ENCODE assay signal across 10 cellular contexts in genomic region chr15:90291679-90292356, GRCh38. TPM values are rescaled to one million over a fixed set of nuclear protein-coding genes. Genes with fewer than 3 reads are reported as not detected.
DNase-seq lines count a peak whose midpoint lies in the region; ATAC-seq, FAIRE-seq and TF ChIP-seq lines count a peak whose summit lies in the region.
"Had no signal": no experiment of that assay in that cellular context is flagged by ENCODE, and none has a peak within 500 bp of the region (broad histone marks: within the 10 kb centered on the region; RNA-seq: fewer than 3 reads in every experiment).

No MANE protein-coding gene starts in this region.

- H3K36me3 Mint-ChIP-seq in activated CD8-positive, alpha-beta T cell treated with anti-CD3 and anti-CD28 coated beads for 36 hours (ENCODE audit: low read depth), result no peaks in the 10 kb centered on the region

- peaks cover 4% of the 10 kb centered on the region for H3F3A ChIP-seq in MM.1S (ENCODE audit: insufficient read depth, low read length)

- H3K4me1 Mint-ChIP-seq in activated CD8-positive, alpha-beta T cell treated with anti-CD3 and anti-CD28 coated beads for 36 hours (ENCODE audit: low read depth), result peaks cover 3% of the 10 kb centered on the region

- peaks cover 4% of the 10 kb centered on the region for H3K27me3 Mint-ChIP-seq in activated CD8-positive, alpha-beta T cell treated with anti-CD3 and anti-CD28 coated beads for 36 hours

- no peak overlapping the region for H3K4me2 ChIP-seq in HepG2 (ENCODE audit: low read depth, low read length)
- H3K4me2 ChIP-seq in MM.1S (ENCODE audit: low read depth, low read length), result peak overlapping the region; percentile 19; the same call in 1 of the 2 replicates

- H3K27me3 ChIP-seq in HepG2 (ENCODE audit: control insufficient read depth in 1 of 2, insufficient read depth in 2 of 2, low read length in 2 of 2) (no peaks in the 10 kb centered on the region; a peak in 1 of 5 replicates), right lobe of liver (no peaks in the 10 kb centered on the region), MM.1S (replicated peaks; ENCODE audit: insufficient read depth, low read length) (peaks cover 10% of the 10 kb centered on the region), upper lobe of right lung (no peaks in the 10 kb centered on the region)

- H3K27ac Mint-ChIP-seq in activated CD8-positive, alpha-beta T cell treated with anti-CD3 and anti-CD28 coated beads for 36 hours, result no peak overlapping the region

- H3K36me3 ChIP-seq in HepG2 (replicated peaks in 1 of 2; ENCODE audit: control insufficient read depth in 1 of 2, insufficient read depth in 2 of 2, low read length in 2 of 2) (no peaks in the 10 kb centered on the region), right lobe of liver (no peaks in the 10 kb centered on the region), MM.1S (replicated peaks; ENCODE audit: insufficient read depth, low read length) (no peaks in the 10 kb centered on the region), upper lobe of right lung (no peaks in the 10 kb centered on the region)

- H3K4me3 Mint-ChIP-seq in activated CD8-positive, alpha-beta T cell treated with anti-CD3 and anti-CD28 coated beads for 36 hours, result no peak overlapping the region
- H3K4me3 Mint-ChIP-seq: activated T-cell treated with anti-CD3 and anti-CD28 coated beads, Interleukin-2, amount 50 U/mL, for 4 hours had no signal

- WGBS in HepG2 (ENCODE audit: low lambda C conversion rate), result 27% methylated on average over 9 of the region's 16 CpGs
- WGBS in right lobe of liver (ENCODE audit: insufficient coverage, low coverage, low lambda C conversion rate, missing lambda C conversion rate), result 70% methylated on average over 5 of the region's 16 CpGs

- CTCF ChIA-PET in HepG2 (lab: Yijun Ruan, JAX; ENCODE audit: low intra/inter-chr PET ratio, low total read pairs), result no interaction called here
- CTCF ChIA-PET in activated CD8-positive, alpha-beta T cell treated with anti-CD3 and anti-CD28 coated beads for 36 hours (lab: Charles Lee), result interaction anchor here (0.7 to 4.0 kb wide), 3 partner anchors 12 to 134 kb away, joined by 3 to 79 read pairs (median 4); no protein-coding TSS in a partner anchor

- H3K79me2 ChIP-seq in HepG2 (ENCODE audit: insufficient read depth, low read length) (no peaks in the 10 kb centered on the region), MM.1S (ENCODE audit: low read length) (no peaks in the 10 kb centered on the region)

- H4K20me1 ChIP-seq in HepG2 (ENCODE audit: insufficient read depth, low read length), result no peaks in the 10 kb centered on the region
- no peaks in the 10 kb centered on the region for H4K20me1 ChIP-seq in MM.1S (ENCODE audit: insufficient read depth, low read length)

- no peaks in the 10 kb centered on the region for H3K9me3 Mint-ChIP-seq in activated CD8-positive, alpha-beta T cell treated with anti-CD3 and anti-CD28 coated beads for 36 hours
- H3K9me3 Mint-ChIP-seq: activated T-cell treated with anti-CD3 and anti-CD28 coated beads, Interleukin-2, amount 50 U/mL, for 4 hours had no signal

- peak; percentile 50 for DNase-seq in HepG2 (ENCODE audit: low spot score)
- no peak for DNase-seq in right lobe of liver
- DNase-seq in MM.1S, result peak; percentile 69
- peak; percentile 52 for DNase-seq in activated CD8-positive, alpha-beta T cell treated with anti-CD3 and anti-CD28 coated beads for 36 hours
- DNase-seq in upper lobe of right lung, result peak; percentile 69
- no peak for DNase-seq in KG1 (lab: John Stamatoyannopoulos, UW)
- no peak for DNase-seq in hepatic stellate cell (ENCODE audit: low spot score)
- DNase-seq: activated T-cell treated with anti-CD3 and anti-CD28 coated beads, Interleukin-2, amount 50 U/mL, for 4 hours; NCI-H345 had no signal

- in situ Hi-C loops in HepG2 (cut with HindIII; ENCODE audit: extremely low pct_ligation_motif_present, low pct_unique_long_range_greater_than_20kb), result no loop called here

- H3K27ac ChIP-seq in HepG2 (ENCODE audit: extremely low read length, insufficient read depth, low read length) (no peak overlapping the region), right lobe of liver (no peak overlapping the region), MM.1S (ENCODE audit: low read length) (no peak overlapping the region), upper lobe of right lung (no peak overlapping the region)

- no peak overlapping the region for H2AFZ ChIP-seq in HepG2 (ENCODE audit: low read length)
- no peak overlapping the region for H2AFZ ChIP-seq in MM.1S (ENCODE audit: low read length)

- POLR2A ChIA-PET in HepG2 (lab: Yijun Ruan, JAX), result no interaction called here
- POLR2A ChIA-PET in activated CD8-positive, alpha-beta T cell treated with anti-CD3 and anti-CD28 coated beads for 36 hours (lab: Charles Lee), result no interaction called here

- BruUV-seq in HepG2 (replicated peaks; lab: Mats Ljungman, UMichigan), result no TSS peak

- H3K9ac ChIP-seq in HepG2 (ENCODE audit: insufficient read depth, low read depth, low read length) (no peak overlapping the region), MM.1S (ENCODE audit: low read length) (no peak overlapping the region)

- H3K9me2 ChIP-seq in MM.1S (replicated peaks; ENCODE audit: insufficient read depth, low read length), result no peaks in the 10 kb centered on the region

- H3K4me1 ChIP-seq in HepG2 (ENCODE audit: insufficient read depth, low read length), result peaks cover 16% of the 10 kb centered on the region
- H3K4me1 ChIP-seq in right lobe of liver, result peaks cover 0 to 3% (median 0%) of the 10 kb centered on the region in 4 donors
- H3K4me1 ChIP-seq in MM.1S (ENCODE audit: low read length), result peaks cover 5% of the 10 kb centered on the region; the same call in 1 of the 2 replicates
- no peaks in the 10 kb centered on the region for H3K4me1 ChIP-seq in upper lobe of right lung

- no peaks in the 10 kb centered on the region for H3K9me3 ChIP-seq in HepG2 (ENCODE audit: low read length)
- no peaks in the 10 kb centered on the region for H3K9me3 ChIP-seq in right lobe of liver
- no peaks in the 10 kb centered on the region for H3K9me3 ChIP-seq in MM.1S (replicated peaks; ENCODE audit: insufficient read depth, low read length)
- H3K9me3 ChIP-seq in upper lobe of right lung, result no peaks in the 10 kb centered on the region

- TF ChIP-seq RAD21 in HepG2 (CRISPR knock-in tag; IDR thresholded peaks at IDR 0.05), result no peak

- TF ChIP-seq CTCF in HepG2 (CRISPR knock-in tag; IDR thresholded peaks at IDR 0.05) (no peak), right lobe of liver (IDR thresholded peaks at IDR 0.05) (no peak), MM.1S (IDR thresholded peaks at IDR 0.05; ENCODE audit: low read length) (no peak), upper lobe of right lung (IDR thresholded peaks at IDR 0.05) (no peak)
- no peak for TF ChIP-seq CTCF in activated CD8-positive, alpha-beta T cell treated with anti-CD3 and anti-CD28 coated beads for 36 hours (IDR thresholded peaks at IDR 0.05)

- TF ChIP-seq EP300 in HepG2 (IDR thresholded peaks at IDR 0.05; ENCODE audit: low read depth in 2 of 2, low read length in 2 of 2) (no peak), HepG2 (CRISPR knock-in tag; IDR thresholded peaks at IDR 0.05; ENCODE audit: borderline replicate concordance) (no peak)

- TF ChIP-seq POLR2A in HepG2 (IDR thresholded peaks at IDR 0.05; ENCODE audit: insufficient read depth in 1 of 2, low read depth in 2 of 2, low read length in 2 of 2) (no peak), right lobe of liver (IDR thresholded peaks at IDR 0.05) (no peak)

- H3K4me3 ChIP-seq in HepG2 (replicated peaks in 1 of 3; ENCODE audit: insufficient read depth in 1 of 3, low read depth in 2 of 3, low read length in 3 of 3) (no peak overlapping the region), right lobe of liver (no peak overlapping the region), MM.1S (ENCODE audit: low read length) (no peak overlapping the region), upper lobe of right lung (no peak overlapping the region)

- ATAC-seq in HepG2 (no peak), right lobe of liver (no peak), upper lobe of right lung (peak; percentile 42), GM21717 (IDR thresholded peaks at IDR 0.05; ENCODE audit: unreplicated experiment) (no peak)
- no peak for ATAC-seq in activated CD8-positive, alpha-beta T cell treated with anti-CD3 and anti-CD28 coated beads for 36 hours
- ATAC-seq: activated T-cell treated with anti-CD3 and anti-CD28 coated beads, Interleukin-2, amount 50 U/mL, for 4 hours had no signal

- intact Hi-C loops in HepG2 (cut with micrococcal nuclease; ENCODE audit: unreplicated experiment), result no loop called here
- intact Hi-C loops in right lobe of liver (cut with DNase I), result no loop called here
- intact Hi-C loops in activated CD8-positive, alpha-beta T cell treated with anti-CD3 and anti-CD28 coated beads for 36 hours (cut with micrococcal nuclease), result no loop called here
- intact Hi-C loops in upper lobe of right lung (cut with DNase I), result no loop called here

- no peak for FAIRE-seq in HepG2 (lab: Jason Lieb, UNC)

RNA-seq across cellular contexts. Expression of gene NGRN, which starts 26.3 kb away (rescaled TPM):
- total RNA-seq in HepG2 (2016; rRNA removed; fragmentation: Illumina TruSeq; extraction: Trizol), result 63.7 and 77.7 TPM in 2 replicates
- 11.5 and 13.8 TPM in 2 replicates for total RNA-seq in HepG2 (2016; cell fraction: cytosol; rRNA removed; fragmentation: Illumina TruSeq; extraction: Trizol; ENCODE audit: low read depth)
- total RNA-seq in HepG2 (2016; cell fraction: insoluble cytoplasmic fraction; rRNA removed; fragmentation: Illumina TruSeq; extraction: Trizol), result 60.1 and 83.0 TPM in 2 replicates
- total RNA-seq in HepG2 (2016; cell fraction: membrane; rRNA removed; fragmentation: Illumina TruSeq; extraction: Trizol), result 39.4 and 40.9 TPM in 2 replicates
- total RNA-seq in HepG2 (2016; cell fraction: nucleus; rRNA removed; fragmentation: Illumina TruSeq; extraction: Trizol), result 26.7 and 28.3 TPM in 2 replicates
- polyA plus RNA-seq in HepG2 (2011; rRNA removed), result 39.8 and 44.2 TPM in 2 replicates
- 31.8 and 47.0 TPM in 2 replicates for polyA plus RNA-seq in HepG2 (2011; cell fraction: cytosol; rRNA removed)
- polyA plus RNA-seq in HepG2 (2011; cell fraction: nucleus; rRNA removed), result 12.2 and 16.6 TPM in 2 replicates
- 42.4 and 48.2 TPM in 2 replicates for polyA plus RNA-seq in HepG2 (2012)
- polyA plus RNA-seq in HepG2 (2016; cell fraction: cytosol; fragmentation: Illumina TruSeq; extraction: Trizol; ENCODE audit: low read depth), result 13.2 and 14.3 TPM in 2 replicates
- 79.7 and 93.5 TPM in 2 replicates for polyA plus RNA-seq in HepG2 (2016; cell fraction: insoluble cytoplasmic fraction; fragmentation: Illumina TruSeq; extraction: Trizol; ENCODE audit: low read depth)
- polyA plus RNA-seq in HepG2 (2016; cell fraction: membrane; fragmentation: Illumina TruSeq; extraction: Trizol; ENCODE audit: low read depth), result 29.5 and 31.6 TPM in 2 replicates
- 39.0 and 42.2 TPM in 2 replicates for polyA plus RNA-seq in HepG2 (2016; cell fraction: nucleus; fragmentation: Illumina TruSeq; extraction: Trizol; ENCODE audit: insufficient read depth, low read depth)
- 32.4 and 58.8 TPM in 2 replicates for polyA minus RNA-seq in HepG2 (2011; rRNA and poly(A)+ RNA removed; ENCODE audit: low replicate concordance)
- 15.7 and 19.1 TPM in 2 replicates for polyA minus RNA-seq in HepG2 (2011; cell fraction: cytosol; rRNA and poly(A)+ RNA removed)
- 11.7 and 13.3 TPM in 2 replicates for polyA minus RNA-seq in HepG2 (2011; cell fraction: nucleus; rRNA and poly(A)+ RNA removed)
- total RNA-seq in right lobe of liver, result 10 to 100 TPM; 24.0 to 29.5 (median 26.4) TPM
- total RNA-seq in activated CD8-positive, alpha-beta T cell treated with anti-CD3 and anti-CD28 coated beads for 36 hours, result 10 to 100 TPM; 22.2 to 23.1 TPM
- 75.0 TPM for total RNA-seq in upper lobe of right lung

RNA-seq across cellular contexts. Expression of gene TTLL13, which starts 42.5 kb away (rescaled TPM):
- total RNA-seq in HepG2 (2016; rRNA removed; fragmentation: Illumina TruSeq; extraction: Trizol) (0.29 TPM in 1 of 2 replicates, not detected in the other), right lobe of liver (under 1 TPM in 2 of 6 experiments, not detected in 4; 0.13 to 0.46 TPM), upper lobe of right lung (not detected)
- total RNA-seq in HepG2 (2016; cell fraction: cytosol; rRNA removed; fragmentation: Illumina TruSeq; extraction: Trizol; ENCODE audit: low read depth), result 0.09 TPM in 1 of 2 replicates, not detected in the other
- total RNA-seq in HepG2 (2016; cell fraction: insoluble cytoplasmic fraction; rRNA removed; fragmentation: Illumina TruSeq; extraction: Trizol), result 0.11 TPM in 1 of 2 replicates, not detected in the other
- total RNA-seq in HepG2 (2016; cell fraction: membrane; rRNA removed; fragmentation: Illumina TruSeq; extraction: Trizol), result 0.21 TPM in 1 of 2 replicates, not detected in the other
- total RNA-seq in HepG2 (2016; cell fraction: nucleus; rRNA removed; fragmentation: Illumina TruSeq; extraction: Trizol), result 0.25 TPM in 1 of 2 replicates, not detected in the other
- polyA plus RNA-seq in HepG2 (2011; rRNA removed), result 0.07 and 0.08 TPM in 2 replicates
- 0.04 and 0.14 TPM in 2 replicates for polyA plus RNA-seq in HepG2 (2011; cell fraction: cytosol; rRNA removed)
- 0.21 and 0.51 TPM in 2 replicates for polyA plus RNA-seq in HepG2 (2011; cell fraction: nucleus; rRNA removed)
- polyA plus RNA-seq in HepG2 (2012), result not detected in 2 replicates
- not detected in 2 replicates for polyA plus RNA-seq in HepG2 (2016; cell fraction: cytosol; fragmentation: Illumina TruSeq; extraction: Trizol; ENCODE audit: low read depth)
- not detected in 2 replicates for polyA plus RNA-seq in HepG2 (2016; cell fraction: insoluble cytoplasmic fraction; fragmentation: Illumina TruSeq; extraction: Trizol; ENCODE audit: low read depth)
- 0.09 TPM in 1 of 2 replicates, not detected in the other for polyA plus RNA-seq in HepG2 (2016; cell fraction: membrane; fragmentation: Illumina TruSeq; extraction: Trizol; ENCODE audit: low read depth)
- polyA plus RNA-seq in HepG2 (2016; cell fraction: nucleus; fragmentation: Illumina TruSeq; extraction: Trizol; ENCODE audit: insufficient read depth, low read depth), result 0.28 TPM in 1 of 2 replicates, not detected in the other
- polyA minus RNA-seq in HepG2 (2011; rRNA and poly(A)+ RNA removed; ENCODE audit: low replicate concordance), result not detected in 2 replicates
- polyA minus RNA-seq in HepG2 (2011; cell fraction: cytosol; rRNA and poly(A)+ RNA removed), result not detected in 2 replicates
- 0.26 TPM in 1 of 2 replicates, not detected in the other for polyA minus RNA-seq in HepG2 (2011; cell fraction: nucleus; rRNA and poly(A)+ RNA removed)
- total RNA-seq in activated CD8-positive, alpha-beta T cell treated with anti-CD3 and anti-CD28 coated beads for 36 hours, result 1 to 10 TPM in 1 of 2 experiments, under 1 TPM in 1; 0.20 to 1.1 TPM

RNA-seq across cellular contexts. Expression of gene GDPGP1, which starts 57.8 kb away (rescaled TPM):
- total RNA-seq in HepG2 (2016; rRNA removed; fragmentation: Illumina TruSeq; extraction: Trizol) (4.3 and 5.0 TPM in 2 replicates), right lobe of liver (10 to 100 TPM in 2 of 6 experiments, 1 to 10 TPM in 4; 3.6 to 13.6 (median 7.3) TPM), upper lobe of right lung (11.2 TPM)
- total RNA-seq in HepG2 (2016; cell fraction: cytosol; rRNA removed; fragmentation: Illumina TruSeq; extraction: Trizol; ENCODE audit: low read depth), result 1.2 TPM in 2 replicates
- total RNA-seq in HepG2 (2016; cell fraction: insoluble cytoplasmic fraction; rRNA removed; fragmentation: Illumina TruSeq; extraction: Trizol), result 5.0 and 6.6 TPM in 2 replicates
- total RNA-seq in HepG2 (2016; cell fraction: membrane; rRNA removed; fragmentation: Illumina TruSeq; extraction: Trizol), result 2.4 and 2.8 TPM in 2 replicates
- total RNA-seq in HepG2 (2016; cell fraction: nucleus; rRNA removed; fragmentation: Illumina TruSeq; extraction: Trizol), result 4.7 and 4.8 TPM in 2 replicates
- 1.5 and 2.2 TPM in 2 replicates for polyA plus RNA-seq in HepG2 (2011; rRNA removed)
- 0.83 and 1.3 TPM in 2 replicates for polyA plus RNA-seq in HepG2 (2011; cell fraction: cytosol; rRNA removed)
- 6.5 and 7.4 TPM in 2 replicates for polyA plus RNA-seq in HepG2 (2011; cell fraction: nucleus; rRNA removed)
- 0.84 and 1.2 TPM in 2 replicates for polyA plus RNA-seq in HepG2 (2012)
- 0.17 and 0.42 TPM in 2 replicates for polyA plus RNA-seq in HepG2 (2016; cell fraction: cytosol; fragmentation: Illumina TruSeq; extraction: Trizol; ENCODE audit: low read depth)
- polyA plus RNA-seq in HepG2 (2016; cell fraction: insoluble cytoplasmic fraction; fragmentation: Illumina TruSeq; extraction: Trizol; ENCODE audit: low read depth), result 2.4 and 3.1 TPM in 2 replicates
- 0.72 and 0.86 TPM in 2 replicates for polyA plus RNA-seq in HepG2 (2016; cell fraction: membrane; fragmentation: Illumina TruSeq; extraction: Trizol; ENCODE audit: low read depth)
- polyA plus RNA-seq in HepG2 (2016; cell fraction: nucleus; fragmentation: Illumina TruSeq; extraction: Trizol; ENCODE audit: insufficient read depth, low read depth), result 2.7 and 3.3 TPM in 2 replicates
- 18.9 and 23.4 TPM in 2 replicates for polyA minus RNA-seq in HepG2 (2011; rRNA and poly(A)+ RNA removed; ENCODE audit: low replicate concordance)
- polyA minus RNA-seq in HepG2 (2011; cell fraction: cytosol; rRNA and poly(A)+ RNA removed), result 1.2 and 3.0 TPM in 2 replicates
- polyA minus RNA-seq in HepG2 (2011; cell fraction: nucleus; rRNA and poly(A)+ RNA removed), result 12.5 and 15.4 TPM in 2 replicates
- 1 to 10 TPM; 5.2 to 6.4 TPM for total RNA-seq in activated CD8-positive, alpha-beta T cell treated with anti-CD3 and anti-CD28 coated beads for 36 hours

RNA-seq across cellular contexts. Expression of gene CIB1, which starts 58.1 kb away (rescaled TPM):
- total RNA-seq in HepG2 (2016; rRNA removed; fragmentation: Illumina TruSeq; extraction: Trizol) (38.7 and 52.4 TPM in 2 replicates), right lobe of liver (10 to 100 TPM; 43.4 to 83.0 (median 51.0) TPM), upper lobe of right lung (62.8 TPM)
- 18.8 and 20.6 TPM in 2 replicates for total RNA-seq in HepG2 (2016; cell fraction: cytosol; rRNA removed; fragmentation: Illumina TruSeq; extraction: Trizol; ENCODE audit: low read depth)
- total RNA-seq in HepG2 (2016; cell fraction: insoluble cytoplasmic fraction; rRNA removed; fragmentation: Illumina TruSeq; extraction: Trizol), result 43.1 and 52.3 TPM in 2 replicates
- total RNA-seq in HepG2 (2016; cell fraction: membrane; rRNA removed; fragmentation: Illumina TruSeq; extraction: Trizol), result 30.4 and 35.8 TPM in 2 replicates
- total RNA-seq in HepG2 (2016; cell fraction: nucleus; rRNA removed; fragmentation: Illumina TruSeq; extraction: Trizol), result 22.1 and 24.2 TPM in 2 replicates
- 72.7 and 73.6 TPM in 2 replicates for polyA plus RNA-seq in HepG2 (2011; rRNA removed)
- polyA plus RNA-seq in HepG2 (2011; cell fraction: cytosol; rRNA removed), result 50.7 and 83.9 TPM in 2 replicates
- 47.6 and 49.0 TPM in 2 replicates for polyA plus RNA-seq in HepG2 (2011; cell fraction: nucleus; rRNA removed)
- polyA plus RNA-seq in HepG2 (2012), result 22.9 and 33.8 TPM in 2 replicates
- polyA plus RNA-seq in HepG2 (2016; cell fraction: cytosol; fragmentation: Illumina TruSeq; extraction: Trizol; ENCODE audit: low read depth), result 38.0 and 44.9 TPM in 2 replicates
- 88.2 and 89.6 TPM in 2 replicates for polyA plus RNA-seq in HepG2 (2016; cell fraction: insoluble cytoplasmic fraction; fragmentation: Illumina TruSeq; extraction: Trizol; ENCODE audit: low read depth)
- polyA plus RNA-seq in HepG2 (2016; cell fraction: membrane; fragmentation: Illumina TruSeq; extraction: Trizol; ENCODE audit: low read depth), result 44.3 and 53.1 TPM in 2 replicates
- polyA plus RNA-seq in HepG2 (2016; cell fraction: nucleus; fragmentation: Illumina TruSeq; extraction: Trizol; ENCODE audit: insufficient read depth, low read depth), result 71.0 and 73.3 TPM in 2 replicates
- 45.8 and 91.0 TPM in 2 replicates for polyA minus RNA-seq in HepG2 (2011; rRNA and poly(A)+ RNA removed; ENCODE audit: low replicate concordance)
- polyA minus RNA-seq in HepG2 (2011; cell fraction: cytosol; rRNA and poly(A)+ RNA removed), result 10.3 and 12.9 TPM in 2 replicates
- 5.7 TPM in 2 replicates for polyA minus RNA-seq in HepG2 (2011; cell fraction: nucleus; rRNA and poly(A)+ RNA removed)
- 100 to 1,000 TPM; 151 to 154 TPM for total RNA-seq in activated CD8-positive, alpha-beta T cell treated with anti-CD3 and anti-CD28 coated beads for 36 hours

Comparison
In these comparisons a context has a peak if more than half of its experiments do, and no peak if none do; other contexts are left out.
1. DNase-seq: peak in HepG2 (single experiment), MM.1S (single experiment), activated CD8-positive, alpha-beta T cell treated with anti-CD3 and anti-CD28 coated beads for 36 hours (single experiment) and upper lobe of right lung (single experiment); none in right lobe of liver (0 of 3), KG1 (single experiment) and hepatic stellate cell (single experiment).